Comparison of ENCODE assay signal across 22 cellular contexts in genomic region chr11:107882095-107882820, GRCh38. TPM values are rescaled to one million over a fixed set of nuclear protein-coding genes. Genes with fewer than 3 reads are reported as not detected.
DNase-seq lines count a peak whose midpoint lies in the region; ATAC-seq, FAIRE-seq and TF ChIP-seq lines count a peak whose summit lies in the region.
"Had no signal": no experiment of that assay in that cellular context is flagged by ENCODE, and none has a peak within 500 bp of the region (broad histone marks: within the 10 kb centered on the region; RNA-seq: fewer than 3 reads in every experiment).

No MANE protein-coding gene starts in this region.

- H3K79me2 ChIP-seq in astrocyte (ENCODE audit: insufficient read depth, low read length) (no peaks in the 10 kb centered on the region), mesendoderm (ENCODE audit: control insufficient read depth, insufficient read depth, low read length) (no peaks in the 10 kb centered on the region)

- no peaks in the 10 kb centered on the region for H3K9me3 Mint-ChIP-seq in astrocyte (ENCODE audit: unreplicated experiment)
- no peaks in the 10 kb centered on the region for H3K9me3 Mint-ChIP-seq in activated naive CD8-positive, alpha-beta T cell treated with anti-CD3 and anti-CD28 coated beads, Interleukin-2, amount 50 U/mL, for 24 hours
- H3K9me3 Mint-ChIP-seq: CD4-positive, alpha-beta T cell had no signal

- H3K4me1 Mint-ChIP-seq in astrocyte (ENCODE audit: low read depth, unreplicated experiment) = peaks cover 21% of the 10 kb centered on the region
- no peaks in the 10 kb centered on the region for H3K4me1 Mint-ChIP-seq in activated naive CD8-positive, alpha-beta T cell treated with anti-CD3 and anti-CD28 coated beads, Interleukin-2, amount 50 U/mL, for 24 hours

- H3K4me2 ChIP-seq in astrocyte (ENCODE audit: low read length) (no peak overlapping the region), mesendoderm (ENCODE audit: low read length) (no peak overlapping the region)
- H3K4me2 ChIP-seq: SK-N-SH had no signal

- peak overlapping the region; percentile 22 for H3K18ac ChIP-seq in mesendoderm (ENCODE audit: low read length)

- no peaks in the 10 kb centered on the region for H3K4me1 ChIP-seq in astrocyte (ENCODE audit: insufficient read depth, low read length)
- H3K4me1 ChIP-seq in mesendoderm (ENCODE audit: control insufficient read depth, low read depth, low read length) = no peaks in the 10 kb centered on the region

- H3K9me3 ChIP-seq in astrocyte (ENCODE audit: insufficient read depth, low read depth, low read length) = no peaks in the 10 kb centered on the region
- H3K9me3 ChIP-seq: BE2C, SK-N-SH had no signal

- no peaks in the 10 kb centered on the region for H3K79me1 ChIP-seq in mesendoderm (ENCODE audit: low read length)

- H3K4me3 ChIP-seq in astrocyte (ENCODE audit: insufficient read depth, low read depth, low read length) = no peak overlapping the region
- H3K4me3 ChIP-seq in mesendoderm (ENCODE audit: low read length) = no peak overlapping the region

- no peaks in the 10 kb centered on the region for H3K27me3 Mint-ChIP-seq in astrocyte (ENCODE audit: low read depth, unreplicated experiment)
- H3K27me3 Mint-ChIP-seq in activated naive CD8-positive, alpha-beta T cell treated with anti-CD3 and anti-CD28 coated beads, Interleukin-2, amount 50 U/mL, for 24 hours = peaks cover 2% of the 10 kb centered on the region

- no peaks in the 10 kb centered on the region for H3K36me3 Mint-ChIP-seq in astrocyte (ENCODE audit: low read depth, unreplicated experiment)
- no peaks in the 10 kb centered on the region for H3K36me3 Mint-ChIP-seq in activated naive CD8-positive, alpha-beta T cell treated with anti-CD3 and anti-CD28 coated beads, Interleukin-2, amount 50 U/mL, for 24 hours (ENCODE audit: low read depth)

- no peaks in the 10 kb centered on the region for H4K20me1 ChIP-seq in astrocyte (ENCODE audit: insufficient read depth, low read length)

- H4K5ac ChIP-seq in mesendoderm (ENCODE audit: low read length) = no peak overlapping the region

- H3K27ac ChIP-seq in astrocyte (ENCODE audit: low read depth, low read length) (no peak overlapping the region), mesendoderm (ENCODE audit: low read depth, low read length) (no peak overlapping the region)

- H3K36me3 ChIP-seq in astrocyte (ENCODE audit: insufficient read depth, low read length) (no peaks in the 10 kb centered on the region), mesendoderm (ENCODE audit: control insufficient read depth, insufficient read depth, low read length) (no peaks in the 10 kb centered on the region)
- H3K36me3 ChIP-seq: BE2C had no signal

- no peak overlapping the region for H3K4me3 Mint-ChIP-seq in astrocyte (ENCODE audit: unreplicated experiment)
- no peak overlapping the region for H3K4me3 Mint-ChIP-seq in activated naive CD8-positive, alpha-beta T cell treated with anti-CD3 and anti-CD28 coated beads, Interleukin-2, amount 50 U/mL, for 24 hours
- H3K4me3 Mint-ChIP-seq: CD4-positive, alpha-beta T cell had no signal

- H3K4ac ChIP-seq in mesendoderm (ENCODE audit: low read depth, low read length) = no peak overlapping the region

- H3K27ac Mint-ChIP-seq in astrocyte (ENCODE audit: unreplicated experiment) = peak overlapping the region; percentile 16
- H3K27ac Mint-ChIP-seq in activated naive CD8-positive, alpha-beta T cell treated with anti-CD3 and anti-CD28 coated beads, Interleukin-2, amount 50 U/mL, for 24 hours = no peak overlapping the region
- H3K27ac Mint-ChIP-seq: CD4-positive, alpha-beta T cell had no signal

- no peak overlapping the region for H2BK15ac ChIP-seq in mesendoderm (replicated peaks; ENCODE audit: low read depth)

- DNase-seq in NCI-H2171 treated with DMSO at 0.1 percent for 48 hours (lab: John Stamatoyannopoulos, UW) (peak; percentile 38), NCI-H2171 (lab: John Stamatoyannopoulos, UW) (no peak), NCI-H1105 (lab: John Stamatoyannopoulos, UW) (peak; percentile 12), astrocyte (ENCODE audit: low read depth) (no peak), mesendoderm (peak; percentile 13), GM19239 (ENCODE audit: insufficient read length, low spot score) (no peak)
- no peak for DNase-seq in activated naive CD8-positive, alpha-beta T cell treated with anti-CD3 and anti-CD28 coated beads, Interleukin-2, amount 50 U/mL, for 24 hours
- DNase-seq: 8988T; BE2C; Calu3; CD4-positive, alpha-beta T cell; DND-41; GDM1; H7; IMR-90; NCI-H1048; NCI-H1694; NCI-H2107; SHP77; SK-N-SH had no signal

- H3K9ac ChIP-seq in astrocyte (ENCODE audit: low read length) = no peak overlapping the region
- H3K9ac ChIP-seq in mesendoderm (ENCODE audit: low read length) = no peak overlapping the region
- H3K9ac ChIP-seq: SK-N-SH had no signal

- H4K8ac ChIP-seq in mesendoderm (ENCODE audit: low read depth, low read length) = no peak overlapping the region

- H2BK120ac ChIP-seq in mesendoderm (ENCODE audit: low read depth, low read length) = no peak overlapping the region

- no peak for TF ChIP-seq CTCF in astrocyte (IDR thresholded peaks at IDR 0.05; ENCODE audit: insufficient read depth, low read depth, low read length)

- peak overlapping the region; percentile 49 for H2AFZ ChIP-seq in astrocyte (ENCODE audit: low read depth, low read length)

- no peak overlapping the region for H3K23ac ChIP-seq in mesendoderm (ENCODE audit: low read length)

- H3K56ac ChIP-seq in mesendoderm (ENCODE audit: low read length) = no peak overlapping the region

- H3K27me3 ChIP-seq in astrocyte (ENCODE audit: insufficient read depth, low read length) (no peaks in the 10 kb centered on the region), mesendoderm (ENCODE audit: insufficient read depth, low read length, poor library complexity) (no peaks in the 10 kb centered on the region)
- H3K27me3 ChIP-seq: BE2C had no signal

- no peak for ATAC-seq in activated naive CD8-positive, alpha-beta T cell treated with anti-CD3 and anti-CD28 coated beads, Interleukin-2, amount 50 U/mL, for 24 hours
- no peak for ATAC-seq in GM18861 (IDR thresholded peaks at IDR 0.05; ENCODE audit: unreplicated experiment)

- H2AK5ac ChIP-seq in mesendoderm (ENCODE audit: low read length) = no peak overlapping the region

- no peak overlapping the region for H2BK5ac ChIP-seq in mesendoderm (ENCODE audit: low read length)

- no CpG with 5 or more reads among the region's 3 CpGs for WGBS in mesendoderm (ENCODE audit: extremely low coverage, insufficient coverage, low lambda C conversion rate)

- FAIRE-seq in astrocyte (lab: Jason Lieb, UNC) = no peak
- no peak for FAIRE-seq in GM19239 (lab: Jason Lieb, UNC)

RNA-seq across cellular contexts. Expression of gene SLC35F2, which starts 23.7 kb away (rescaled TPM):
- total RNA-seq in astrocyte = 43.0 and 52.5 TPM in 2 replicates
- polyA plus RNA-seq in mesendoderm (2013, experiment 1 of 2) = 14.8 TPM
- polyA plus RNA-seq in mesendoderm (2013, experiment 2 of 2) = 14.8 TPM

RNA-seq across cellular contexts. Expression of gene RAB39A, which starts 46.0 kb away (rescaled TPM):
- total RNA-seq in astrocyte = 0.67 and 1.5 TPM in 2 replicates
- 4.9 TPM for polyA plus RNA-seq in mesendoderm (2013, experiment 1 of 2)
- 4.8 TPM for polyA plus RNA-seq in mesendoderm (2013, experiment 2 of 2)
- total RNA-seq: Calu3; CD4-positive, alpha-beta T cell; IMR-90; NCI-H460 had no signal
- polyA plus RNA-seq: IMR-90 had no signal

Comparison
In these comparisons a context has a peak if more than half of its experiments do, and no peak if none do; other contexts are left out.
1. DNase-seq: peak in NCI-H2171 treated with DMSO at 0.1 percent for 48 hours (single experiment), NCI-H1105 (single experiment) and mesendoderm (single experiment); none in NCI-H2171 (single experiment), astrocyte (single experiment), activated naive CD8-positive, alpha-beta T cell treated with anti-CD3 and anti-CD28 coated beads, Interleukin-2, amount 50 U/mL, for 24 hours (single experiment) and GM19239 (single experiment).